In genomic region chr13:41720839-41721561, GRCh38 we compare ENCODE assay signal across 18 cellular contexts.
DNase-seq lines count a peak whose midpoint lies in the region; ATAC-seq, FAIRE-seq and TF ChIP-seq lines count a peak whose summit lies in the region.
"Had no signal": no experiment of that assay in that cellular context is flagged by ENCODE, and none has a peak within 500 bp of the region (broad histone marks: within the 10 kb centered on the region; RNA-seq: fewer than 3 reads in every experiment).

No MANE protein-coding gene starts in this region.

- POLR2A ChIA-PET in PC-9 (lab: Charles Lee; ENCODE audit: unreplicated experiment), result no interaction called here

- no peaks in the 10 kb centered on the region for H4K20me1 ChIP-seq in PC-9 (ENCODE audit: insufficient read depth)

- intact Hi-C loops in Calu3 (cut with micrococcal nuclease; ENCODE audit: unreplicated experiment) (no loop called here), PC-9 (cut with micrococcal nuclease; ENCODE audit: unreplicated experiment) (no loop called here), pancreas (cut with DNase I) (no loop called here)

- peaks cover 9% of the 10 kb centered on the region for H3K4me1 Mint-ChIP-seq in Calu3 (ENCODE audit: low read depth, unreplicated experiment)
- H3K4me1 Mint-ChIP-seq: B cell; CD4-positive, alpha-beta memory T cell had no signal

- peak overlapping the region; percentile 52 for H3K27ac Mint-ChIP-seq in Calu3 (ENCODE audit: unreplicated experiment)
- H3K27ac Mint-ChIP-seq: B cell had no signal

- no peaks in the 10 kb centered on the region for H3K36me3 Mint-ChIP-seq in Calu3 (ENCODE audit: insufficient read depth, unreplicated experiment)

- no peaks in the 10 kb centered on the region for H3K79me2 ChIP-seq in PC-9 (ENCODE audit: low read depth)

- H3K9me3 Mint-ChIP-seq in Calu3 (ENCODE audit: low read depth, unreplicated experiment), result no peaks in the 10 kb centered on the region
- H3K9me3 Mint-ChIP-seq: CD4-positive, alpha-beta memory T cell had no signal

- H3K9me3 ChIP-seq in PC-9 (ENCODE audit: insufficient read depth, low read depth) (peaks cover 3% of the 10 kb centered on the region; the same call in 1 of the 2 replicates), pancreas (no peaks in the 10 kb centered on the region)
- H3K9me3 ChIP-seq: SK-N-SH had no signal

- no peaks in the 10 kb centered on the region for H3K9me2 ChIP-seq in PC-9 (ENCODE audit: insufficient read depth)
- H3K9me2 ChIP-seq: SK-N-SH had no signal

- H3K27me3 Mint-ChIP-seq in Calu3 (ENCODE audit: unreplicated experiment), result no peaks in the 10 kb centered on the region
- H3K27me3 Mint-ChIP-seq: B cell; CD4-positive, alpha-beta memory T cell had no signal

- H3F3A ChIP-seq in PC-9 (ENCODE audit: insufficient read depth, low read depth), result peaks cover 10% of the 10 kb centered on the region; the same call in 1 of the 2 replicates

- peak; percentile 50 to 70 (median 54) for ATAC-seq in pancreas

- WGBS in pancreas, 2 donors, result 78 to 90% methylated on average over 5 of the region's 5 CpGs

- H3K4me3 ChIP-seq in PC-9, result no peak overlapping the region
- no peak overlapping the region for H3K4me3 ChIP-seq in epithelial cell of esophagus (ENCODE audit: low read length)
- H3K4me3 ChIP-seq in pancreas, result no peak overlapping the region

- H3K27me3 ChIP-seq in PC-9 (ENCODE audit: insufficient read depth, low read depth), result no peaks in the 10 kb centered on the region
- H3K27me3 ChIP-seq in pancreas, result no peaks in the 10 kb centered on the region

- H3K4me2 ChIP-seq in PC-9, result peak overlapping the region; percentile 56
- H3K4me2 ChIP-seq: SK-N-SH had no signal

- no peak overlapping the region for H3K4me3 Mint-ChIP-seq in Calu3 (ENCODE audit: low read depth, unreplicated experiment)
- H3K4me3 Mint-ChIP-seq: B cell; CD4-positive, alpha-beta memory T cell had no signal

- BruUV-seq in Calu3 (replicated peaks; lab: Mats Ljungman, UMichigan), result no TSS peak
- BruUV-seq in PC-9 (replicated peaks; lab: Mats Ljungman, UMichigan), result no TSS peak

- H3K27ac ChIP-seq in PC-9 (peak overlapping the region; percentile 66), pancreas (peak overlapping the region in 1 of 4 donors; percentile 44)

- H3K36me3 ChIP-seq in PC-9 (ENCODE audit: low read depth) (no peaks in the 10 kb centered on the region), pancreas (no peaks in the 10 kb centered on the region)

- CTCF ChIA-PET in Calu3 (lab: Charles Lee), result no interaction called here
- CTCF ChIA-PET in PC-9 (lab: Charles Lee), result no interaction called here

- FAIRE-seq in pancreas (lab: Jason Lieb, UNC), result no peak
- FAIRE-seq: G401.6, HTR-8/SVneo had no signal

- H2AFZ ChIP-seq in PC-9, result no peak overlapping the region

- TF ChIP-seq CTCF in Calu3 (IDR thresholded peaks at IDR 0.05; ENCODE audit: unreplicated experiment) (no peak), PC-9 (conservative IDR thresholded peaks at IDR 0.05) (no peak), epithelial cell of esophagus (IDR thresholded peaks at IDR 0.05; ENCODE audit: insufficient read depth, low read depth, low read length, missing control alignments) (no peak), pancreas (IDR thresholded peaks at IDR 0.05) (no peak)

- DNase-seq in Calu3 (peak; percentile 28), PC-9 (peak in 1 of 2 experiments; percentile 85), epithelial cell of esophagus (ENCODE audit: low read depth) (peak; percentile 77), pancreas (no peak), COR-L47 (lab: John Stamatoyannopoulos, UW) (no peak), hippocampal formation (lab: John Stamatoyannopoulos, UW) (no peak)
- no peak for DNase-seq in activated effector memory CD4-positive, alpha-beta T cell treated with anti-CD3 and anti-CD28 coated beads, Interleukin-2, amount 50 U/mL, for 16 hours
- DNase-seq: CD4-positive, alpha-beta memory T cell; DND-41; HCEC 1CT; MV-4-11; NCI-H1417; NCI-H187 treated with DMSO at 0.1 percent for 48 hours; Right ventricle myocardium superior; SK-N-SH had no signal

- peaks cover 26% of the 10 kb centered on the region for H3K4me1 ChIP-seq in PC-9 (replicated peaks; ENCODE audit: insufficient read depth)
- peaks cover 0 to 4% (median 0%) of the 10 kb centered on the region in 3 donors for H3K4me1 ChIP-seq in pancreas

Comparison
In these comparisons a context has a peak if more than half of its experiments do, and no peak if none do; other contexts are left out.
1. DNase-seq: peak in Calu3 (single experiment) and epithelial cell of esophagus (single experiment); none in pancreas (0 of 6), COR-L47 (single experiment), hippocampal formation (0 of 2) and activated effector memory CD4-positive, alpha-beta T cell treated with anti-CD3 and anti-CD28 coated beads, Interleukin-2, amount 50 U/mL, for 16 hours (single experiment).